ENCODE assay signal across 17 cellular contexts in genomic region chr10:77507313-77507712, GRCh38.
DNase-seq lines count a peak whose midpoint lies in the region; ATAC-seq and TF ChIP-seq lines count a peak whose summit lies in the region.
"Had no signal": no experiment of that assay in that cellular context is flagged by ENCODE, and none has a peak within 500 bp of the region (broad histone marks: within the 10 kb centered on the region; RNA-seq: fewer than 3 reads in every experiment).

No MANE protein-coding gene starts in this region.

- H3K4ac ChIP-seq in trophoblast cell (ENCODE audit: low read depth, low read length): peak overlapping the region; percentile 49

- no peak overlapping the region for H3K23ac ChIP-seq in trophoblast cell (ENCODE audit: low read length)

- no peaks in the 10 kb centered on the region for H4K20me1 ChIP-seq in MM.1S (ENCODE audit: insufficient read depth, low read length)

- H3K9ac ChIP-seq in trophoblast cell (ENCODE audit: low read length) (no peak overlapping the region), MM.1S (ENCODE audit: low read length) (no peak overlapping the region)

- peak overlapping the region; percentile 91 for H4K91ac ChIP-seq in trophoblast cell (ENCODE audit: low read depth, low read length)

- 46 to 59% methylated on average over 3 to 4 of the region's 5 CpGs for WGBS in gastroesophageal sphincter (ENCODE audit: low coverage in 1 of 2), 2 donors
- no CpG with 5 or more reads among the region's 5 CpGs for WGBS in trophoblast cell (ENCODE audit: extremely low coverage, insufficient coverage, insufficient read length)

- DNase-seq in EH (ENCODE audit: low read depth) (peak; percentile 72), SJSA1 (ENCODE audit: low read depth in 1 of 2, low spot score in 2 of 2) (peak in 1 of 2 experiments; percentile 33), trophoblast cell (no peak), MM.1S (no peak), NCI-H510A treated with DMSO at 0.1 percent for 48 hours (lab: John Stamatoyannopoulos, UW) (no peak)
- no peak for DNase-seq in activated CD4-positive, alpha-beta T cell treated with anti-CD3 and anti-CD28 coated beads for 4 hours
- DNase-seq: activated CD4-positive, CD25-positive, alpha-beta regulatory T cell; activated effector memory CD4-positive, alpha-beta T cell treated with Interleukin-2 at 50 U/mL for 16 hours; heart left ventricle; NCI-H2081; NCI-H69; PC-9; stimulated activated naive CD4-positive, alpha-beta T cell treated with Interleukin-2 at 50 U/mL for 16 hours; uterus had no signal

- peak overlapping the region; percentile 86 for H2BK5ac ChIP-seq in trophoblast cell (ENCODE audit: low read depth, low read length, poor library complexity)

- H3K9me2 ChIP-seq in MM.1S (replicated peaks; ENCODE audit: insufficient read depth, low read length): no peaks in the 10 kb centered on the region

- peaks cover 48% of the 10 kb centered on the region for H3K4me1 ChIP-seq in SJSA1 (replicated peaks)
- H3K4me1 ChIP-seq in gastroesophageal sphincter: peaks cover 2 to 65% (median 4%) of the 10 kb centered on the region in 3 donors
- H3K4me1 ChIP-seq in trophoblast cell (ENCODE audit: control insufficient read depth in 1 of 2, insufficient read depth in 2 of 2, low read length in 2 of 2): peaks cover 28 to 39% of the 10 kb centered on the region in 2 experiments
- no peaks in the 10 kb centered on the region for H3K4me1 ChIP-seq in MM.1S (ENCODE audit: low read length)

- peak overlapping the region; percentile 81 for H3K14ac ChIP-seq in trophoblast cell (ENCODE audit: low read length)

- H3K27me3 ChIP-seq in SJSA1 (replicated peaks): no peaks in the 10 kb centered on the region
- no peaks in the 10 kb centered on the region for H3K27me3 ChIP-seq in gastroesophageal sphincter
- H3K27me3 ChIP-seq in trophoblast cell (ENCODE audit: insufficient read depth, low read length): no peaks in the 10 kb centered on the region
- H3K27me3 ChIP-seq in MM.1S (replicated peaks; ENCODE audit: insufficient read depth, low read length): no peaks in the 10 kb centered on the region
- H3K27me3 ChIP-seq: uterus had no signal

- H2BK120ac ChIP-seq in trophoblast cell (ENCODE audit: insufficient read depth, low read length, poor library complexity): peak overlapping the region; percentile 91

- H2AFZ ChIP-seq in trophoblast cell (ENCODE audit: insufficient read depth, low read length, poor library complexity): no peak overlapping the region
- no peak overlapping the region for H2AFZ ChIP-seq in MM.1S (ENCODE audit: low read length)
- H2AFZ ChIP-seq: PC-9 had no signal

- H4K8ac ChIP-seq in trophoblast cell (ENCODE audit: low read depth, low read length): peak overlapping the region; percentile 74

- peaks cover 46% of the 10 kb centered on the region for H3K79me1 ChIP-seq in trophoblast cell (ENCODE audit: low read length)

- no peak overlapping the region for H3K4me3 ChIP-seq in SJSA1
- no peak overlapping the region for H3K4me3 ChIP-seq in gastroesophageal sphincter
- H3K4me3 ChIP-seq in trophoblast cell (ENCODE audit: low read depth, low read length): no peak overlapping the region
- no peak overlapping the region for H3K4me3 ChIP-seq in MM.1S (ENCODE audit: low read length)
- H3K4me3 ChIP-seq: coronary artery, heart left ventricle, PC-9, uterus had no signal

- no peak overlapping the region for H4K12ac ChIP-seq in trophoblast cell (ENCODE audit: low read depth, low read length)

- H3F3A ChIP-seq in MM.1S (ENCODE audit: insufficient read depth, low read length): no peaks in the 10 kb centered on the region

- peak; percentile 51 for ATAC-seq in gastroesophageal sphincter
- ATAC-seq in HG03280 (IDR thresholded peaks at IDR 0.05; ENCODE audit: unreplicated experiment): no peak

- TF ChIP-seq EP300 in gastroesophageal sphincter (IDR thresholded peaks at IDR 0.05): no peak

- TF ChIP-seq CTCF in gastroesophageal sphincter (IDR thresholded peaks at IDR 0.05) (no peak), MM.1S (IDR thresholded peaks at IDR 0.05; ENCODE audit: low read length) (no peak)

- TF ChIP-seq POLR2A in gastroesophageal sphincter (IDR thresholded peaks at IDR 0.05): no peak

- peak overlapping the region; percentile 88 for H2BK12ac ChIP-seq in trophoblast cell (ENCODE audit: low read length)

- peak overlapping the region; percentile 90; the same call in 1 of the 2 replicates for H3K27ac ChIP-seq in SJSA1
- peak overlapping the region in 3 of 4 donors; percentile 11 to 47 (median 42) for H3K27ac ChIP-seq in gastroesophageal sphincter
- peak overlapping the region; percentile 75 for H3K27ac ChIP-seq in trophoblast cell (ENCODE audit: low read depth, low read length)
- H3K27ac ChIP-seq in MM.1S (ENCODE audit: low read length): no peak overlapping the region

- H3K36me3 ChIP-seq in SJSA1: no peaks in the 10 kb centered on the region
- H3K36me3 ChIP-seq in gastroesophageal sphincter: no peaks in the 10 kb centered on the region
- H3K36me3 ChIP-seq in trophoblast cell (ENCODE audit: control insufficient read depth in 1 of 2, insufficient read depth in 2 of 2, low read length in 2 of 2): no peaks in the 10 kb centered on the region
- H3K36me3 ChIP-seq in MM.1S (replicated peaks; ENCODE audit: insufficient read depth, low read length): no peaks in the 10 kb centered on the region
- H3K36me3 ChIP-seq: heart left ventricle, uterus had no signal

- H3K79me2 ChIP-seq in trophoblast cell (ENCODE audit: control insufficient read depth, insufficient read depth, low read length, poor library complexity): peaks cover 6% of the 10 kb centered on the region
- H3K79me2 ChIP-seq in MM.1S (ENCODE audit: low read length): no peaks in the 10 kb centered on the region

- peak overlapping the region; percentile 49 for H2AK5ac ChIP-seq in trophoblast cell (ENCODE audit: low read length)

- H3K9me3 ChIP-seq in SJSA1 (replicated peaks) (no peaks in the 10 kb centered on the region), gastroesophageal sphincter (no peaks in the 10 kb centered on the region), trophoblast cell (ENCODE audit: insufficient read depth, low read depth, low read length) (no peaks in the 10 kb centered on the region), MM.1S (replicated peaks; ENCODE audit: insufficient read depth, low read length) (no peaks in the 10 kb centered on the region)
- H3K9me3 ChIP-seq: heart left ventricle, uterus had no signal

- peak overlapping the region; percentile 46 for H3K18ac ChIP-seq in trophoblast cell (ENCODE audit: low read length)

- H3K4me2 ChIP-seq in trophoblast cell (ENCODE audit: low read length): peak overlapping the region; percentile 17
- no peak overlapping the region for H3K4me2 ChIP-seq in MM.1S (ENCODE audit: low read depth, low read length)
- H3K4me2 ChIP-seq: PC-9 had no signal
